ENCODE assay signal across 18 cellular contexts in the genomic region with DNA sequence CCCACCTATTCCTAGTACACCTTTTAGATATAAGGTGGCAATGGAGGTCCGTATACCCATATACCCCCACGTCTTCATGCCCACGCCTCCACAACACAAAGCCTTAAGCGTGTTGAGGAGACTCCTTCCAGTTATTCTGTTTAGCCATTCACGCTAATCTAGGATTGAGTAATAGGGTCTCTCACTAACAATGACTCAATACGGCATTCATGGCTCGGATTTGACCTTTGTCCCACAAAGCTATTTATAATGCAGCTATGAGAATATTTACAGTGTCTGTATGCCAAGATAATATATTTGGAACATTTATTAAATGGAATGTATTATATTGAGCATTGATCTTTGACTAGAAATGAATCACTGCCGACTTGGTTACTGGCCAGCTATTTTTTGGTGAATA.
DNase-seq lines count a peak whose midpoint lies in the region; ATAC-seq and TF ChIP-seq lines count a peak whose summit lies in the region.
"Had no signal": no experiment of that assay in that cellular context is flagged by ENCODE, and none has a peak within 500 bp of the region (broad histone marks: within the 10 kb centered on the region; RNA-seq: fewer than 3 reads in every experiment).

No MANE protein-coding gene starts in this region.

- H3K27me3 ChIP-seq in breast epithelium (no peaks in the 10 kb centered on the region), upper lobe of right lung (no peaks in the 10 kb centered on the region)
- H3K27me3 ChIP-seq: Peyer's patch had no signal

- POLR2A ChIA-PET in MCF 10A (lab: Yijun Ruan, JAX): no interaction called here

- no peaks in the 10 kb centered on the region for H3K9me3 Mint-ChIP-seq in MCF 10A (ENCODE audit: unreplicated experiment)

- H3K36me3 Mint-ChIP-seq in MCF 10A (ENCODE audit: insufficient read depth, unreplicated experiment): no peaks in the 10 kb centered on the region

- H3K4me3 Mint-ChIP-seq in MCF 10A (ENCODE audit: unreplicated experiment): no peak overlapping the region

- H3K9me3 ChIP-seq in breast epithelium (no peaks in the 10 kb centered on the region), upper lobe of right lung (no peaks in the 10 kb centered on the region)
- H3K9me3 ChIP-seq: Peyer's patch had no signal

- intact Hi-C loops in MCF 10A (cut with micrococcal nuclease) (no loop called here), breast epithelium (cut with DNase I; ENCODE audit: low total_unique reads) (no loop called here), upper lobe of right lung (cut with DNase I) (no loop called here), head of caudate nucleus (cut with DNase I) (no loop called here)

- CTCF ChIA-PET in MCF 10A (lab: Yijun Ruan, JAX): interaction anchor here (1.0 kb wide), 1 partner anchor 16 kb away, joined by 3 read pairs; no protein-coding TSS in a partner anchor

- H3K27ac ChIP-seq in breast epithelium (no peak overlapping the region), upper lobe of right lung (no peak overlapping the region)
- H3K27ac ChIP-seq: Peyer's patch had no signal

- in situ Hi-C loops in SK-MEL-5 (cut with HindIII; ENCODE audit: low pct_unique_long_range_greater_than_20kb, low sequenced_read_pairs): no loop called here

- TF ChIP-seq CTCF in MCF 10A (IDR thresholded peaks at IDR 0.05; ENCODE audit: unreplicated experiment) (no peak), breast epithelium (IDR thresholded peaks at IDR 0.05) (no peak), upper lobe of right lung (IDR thresholded peaks at IDR 0.05) (no peak)

- H3K36me3 ChIP-seq in breast epithelium (no peaks in the 10 kb centered on the region), upper lobe of right lung (no peaks in the 10 kb centered on the region)
- H3K36me3 ChIP-seq: Peyer's patch had no signal

- peak; percentile 49 for ATAC-seq in upper lobe of right lung

- peaks cover 11% of the 10 kb centered on the region for H3K27me3 Mint-ChIP-seq in MCF 10A (ENCODE audit: insufficient read depth, unreplicated experiment)

- peak; percentile 74 for DNase-seq in MCF 10A (ENCODE audit: unreplicated experiment)
- no peak for DNase-seq in breast epithelium (ENCODE audit: low spot score in 2 of 2)
- peak; percentile 7 for DNase-seq in SK-MEL-5 (ENCODE audit: low read depth, low spot score)
- peak; percentile 11 for DNase-seq in mucosa of gallbladder (ENCODE audit: low spot score)
- DNase-seq in upper lobe of right lung: no peak
- DNase-seq in iPS-NIHi11 (ENCODE audit: low spot score): no peak
- DNase-seq in NCI-H1694 treated with DMSO at 0.1 percent for 48 hours (lab: John Stamatoyannopoulos, UW): no peak
- DNase-seq in head of caudate nucleus: no peak
- DNase-seq: 8988T, C1 segment of cervical spinal cord, DMS153, EL, KBM-7, NCI-H2029, NCI-H2171 treated with DMSO at 0.1 percent for 48 hours, NCI-H82, SIG-M5 had no signal

- no peak overlapping the region for H3K4me3 ChIP-seq in breast epithelium
- no peak overlapping the region for H3K4me3 ChIP-seq in upper lobe of right lung
- H3K4me3 ChIP-seq: Peyer's patch had no signal

- BruUV-seq in MCF 10A (replicated peaks; lab: Mats Ljungman, UMichigan): no TSS peak

- H3K27ac Mint-ChIP-seq in MCF 10A (ENCODE audit: low read depth, unreplicated experiment): no peak overlapping the region

- H3K4me1 ChIP-seq in breast epithelium (no peaks in the 10 kb centered on the region), upper lobe of right lung (no peaks in the 10 kb centered on the region)
- H3K4me1 ChIP-seq: Peyer's patch had no signal

- H3K4me1 Mint-ChIP-seq in MCF 10A (ENCODE audit: insufficient read depth, unreplicated experiment): peaks cover 4% of the 10 kb centered on the region

- TF ChIP-seq POLR2A in breast epithelium (IDR thresholded peaks at IDR 0.05): no peak

Comparison
In these comparisons a context has a peak if more than half of its experiments do, and no peak if none do; other contexts are left out.
1. DNase-seq: peak in MCF 10A (single experiment), SK-MEL-5 (single experiment) and mucosa of gallbladder (single experiment); none in breast epithelium (0 of 2), upper lobe of right lung (single experiment), iPS-NIHi11 (single experiment), NCI-H1694 treated with DMSO at 0.1 percent for 48 hours (single experiment) and head of caudate nucleus (0 of 42).